1 cellular context compared by ENCODE assay signal in the genomic region with DNA sequence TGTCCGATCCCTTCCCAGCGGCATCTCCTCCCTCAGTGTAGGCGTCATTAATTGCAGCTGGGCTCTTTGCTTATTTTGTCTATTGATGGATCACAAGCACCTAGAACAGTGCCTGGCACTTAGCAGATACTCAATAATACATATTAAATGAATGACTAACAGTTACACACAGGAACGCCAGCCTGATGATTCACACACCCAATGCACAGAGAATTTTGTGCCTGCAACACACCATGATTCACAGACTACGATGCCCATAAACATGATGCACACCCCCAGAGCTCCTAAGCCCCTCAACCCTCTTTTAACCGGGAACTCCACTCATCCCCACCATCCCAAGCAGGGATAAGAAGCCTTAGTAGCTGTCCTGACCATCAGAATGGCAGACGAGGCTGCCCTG.
TF ChIP-seq lines count a peak whose summit lies in the region.

No MANE protein-coding gene starts in this region.

TF ChIP-seq in IMR-90, 13 proteins besides CTCF, POLR2A, EP300 and RAD21 (continued from another document):
- TF ChIP-seq NFE2L2 (IDR thresholded peaks at IDR 0.05; ENCODE audit: low read depth, low read length), result no peak
- TF ChIP-seq RFX5 (IDR thresholded peaks at IDR 0.05; ENCODE audit: low read depth, low read length), result no peak
- no peak for TF ChIP-seq MAZ (IDR thresholded peaks at IDR 0.05; ENCODE audit: borderline replicate concordance, low read depth, low read length)
